In genomic region chr12:107990325-107990724, GRCh38 we compare ENCODE assay signal across 9 cellular contexts.
DNase-seq lines count a peak whose midpoint lies in the region; ATAC-seq and TF ChIP-seq lines count a peak whose summit lies in the region.
"Had no signal": no experiment of that assay in that cellular context is flagged by ENCODE, and none has a peak within 500 bp of the region (broad histone marks: within the 10 kb centered on the region; RNA-seq: fewer than 3 reads in every experiment).

No MANE protein-coding gene starts in this region.

- H3K4me1 ChIP-seq in MM.1S (ENCODE audit: low read length): no peaks in the 10 kb centered on the region

- no peaks in the 10 kb centered on the region for H4K20me1 ChIP-seq in MM.1S (ENCODE audit: insufficient read depth, low read length)

- ATAC-seq in GM21529 (IDR thresholded peaks at IDR 0.05; ENCODE audit: unreplicated experiment) (no peak), HG03039 (IDR thresholded peaks at IDR 0.05; ENCODE audit: unreplicated experiment) (no peak)

- H3K9ac ChIP-seq in MM.1S (ENCODE audit: low read length): no peak overlapping the region

- H3K4me2 ChIP-seq in MM.1S (ENCODE audit: low read depth, low read length): no peak overlapping the region

- no peak overlapping the region for H2AFZ ChIP-seq in MM.1S (ENCODE audit: low read length)

- H3K9me2 ChIP-seq in MM.1S (replicated peaks; ENCODE audit: insufficient read depth, low read length): no peaks in the 10 kb centered on the region

- H3K27ac Mint-ChIP-seq in activated CD4-positive, alpha-beta T cell treated with anti-CD3 and anti-CD28 coated beads, Interleukin-2, amount 10 ng/mL, durations not matched to agents 24 days and 14 days: no peak overlapping the region
- H3K27ac Mint-ChIP-seq: natural killer cell treated with Interleukin-12 subunit alpha and Interleukin-12 subunit beta and Interleukin-15 and Interleukin-18, amount 100 ng/mL, for 72 hours had no signal

- no peaks in the 10 kb centered on the region for H3K79me2 ChIP-seq in MM.1S (ENCODE audit: low read length)

- no peaks in the 10 kb centered on the region for H3K9me3 ChIP-seq in MM.1S (replicated peaks; ENCODE audit: insufficient read depth, low read length)

- H3K27me3 ChIP-seq in GM06990 (replicated peaks; ENCODE audit: control insufficient read depth, insufficient read depth, low read length): no peaks in the 10 kb centered on the region
- no peaks in the 10 kb centered on the region for H3K27me3 ChIP-seq in MM.1S (replicated peaks; ENCODE audit: insufficient read depth, low read length)

- H3K4me3 ChIP-seq in GM06990 (replicated peaks; ENCODE audit: low read depth, low read length) (no peak overlapping the region), MM.1S (ENCODE audit: low read length) (no peak overlapping the region), fibroblast of mammary gland (ENCODE audit: control insufficient read depth, low read depth, low read length) (no peak overlapping the region)

- H3K36me3 ChIP-seq in GM06990 (ENCODE audit: control insufficient read depth, insufficient read depth, low read length): no peaks in the 10 kb centered on the region
- H3K36me3 ChIP-seq in MM.1S (replicated peaks; ENCODE audit: insufficient read depth, low read length): no peaks in the 10 kb centered on the region

- intact Hi-C loops in activated CD4-positive, alpha-beta T cell treated with anti-CD3 and anti-CD28 coated beads, Interleukin-2, amount 10 ng/mL, durations not matched to agents 24 days and 14 days (cut with micrococcal nuclease): no loop called here

- no peaks in the 10 kb centered on the region for H3K4me1 Mint-ChIP-seq in activated CD4-positive, alpha-beta T cell treated with anti-CD3 and anti-CD28 coated beads, Interleukin-2, amount 10 ng/mL, durations not matched to agents 24 days and 14 days

- no peaks in the 10 kb centered on the region for H3K9me3 Mint-ChIP-seq in activated CD4-positive, alpha-beta T cell treated with anti-CD3 and anti-CD28 coated beads, Interleukin-2, amount 10 ng/mL, durations not matched to agents 24 days and 14 days
- H3K9me3 Mint-ChIP-seq: natural killer cell treated with Interleukin-12 subunit alpha and Interleukin-12 subunit beta and Interleukin-15 and Interleukin-18, amount 100 ng/mL, for 72 hours had no signal

- peak; percentile 46 for TF ChIP-seq CTCF in GM06990 (IDR thresholded peaks at IDR 0.05; ENCODE audit: insufficient read depth, low read length, poor library complexity, severe bottlenecking)
- TF ChIP-seq CTCF in MM.1S (IDR thresholded peaks at IDR 0.05; ENCODE audit: low read length): peak; percentile 61
- peak; percentile 21 for TF ChIP-seq CTCF in fibroblast of mammary gland (conservative IDR thresholded peaks at IDR 0.05; ENCODE audit: control insufficient read depth, insufficient read depth, low read depth, low read length)

- no peak overlapping the region for H3K4me3 Mint-ChIP-seq in activated CD4-positive, alpha-beta T cell treated with anti-CD3 and anti-CD28 coated beads, Interleukin-2, amount 10 ng/mL, durations not matched to agents 24 days and 14 days
- H3K4me3 Mint-ChIP-seq: natural killer cell treated with Interleukin-12 subunit alpha and Interleukin-12 subunit beta and Interleukin-15 and Interleukin-18, amount 100 ng/mL, for 72 hours had no signal

- no peak overlapping the region for H3K27ac ChIP-seq in MM.1S (ENCODE audit: low read length)

- DNase-seq in GM06990 (ENCODE audit: extremely low read depth, insufficient read length): no peak
- DNase-seq in MM.1S: peak; percentile 53
- DNase-seq in activated CD4-positive, alpha-beta T cell treated with anti-CD3 and anti-CD28 coated beads, Interleukin-2, amount 10 ng/mL, durations not matched to agents 24 days and 14 days: peak; percentile 59
- DNase-seq in fibroblast of mammary gland (ENCODE audit: low read depth): peak; percentile 22
- peak; percentile 58 for DNase-seq in retina
- no peak for DNase-seq in SKM-1 treated with dmso at 0.1 percent for 144 hours (lab: John Stamatoyannopoulos, UW; ENCODE audit: unreplicated experiment)

- no peaks in the 10 kb centered on the region for H3F3A ChIP-seq in MM.1S (ENCODE audit: insufficient read depth, low read length)

- H3K36me3 Mint-ChIP-seq in activated CD4-positive, alpha-beta T cell treated with anti-CD3 and anti-CD28 coated beads, Interleukin-2, amount 10 ng/mL, durations not matched to agents 24 days and 14 days (ENCODE audit: low read depth): no peaks in the 10 kb centered on the region
- H3K36me3 Mint-ChIP-seq: natural killer cell treated with Interleukin-12 subunit alpha and Interleukin-12 subunit beta and Interleukin-15 and Interleukin-18, amount 100 ng/mL, for 72 hours had no signal

- H3K27me3 Mint-ChIP-seq in activated CD4-positive, alpha-beta T cell treated with anti-CD3 and anti-CD28 coated beads, Interleukin-2, amount 10 ng/mL, durations not matched to agents 24 days and 14 days: peaks cover 12% of the 10 kb centered on the region

Comparison
In these comparisons a context has a peak if more than half of its experiments do, and no peak if none do; other contexts are left out.
1. DNase-seq: peak in MM.1S (single experiment), activated CD4-positive, alpha-beta T cell treated with anti-CD3 and anti-CD28 coated beads, Interleukin-2, amount 10 ng/mL, durations not matched to agents 24 days and 14 days (single experiment), fibroblast of mammary gland (single experiment) and retina (single experiment); none in GM06990 (single experiment) and SKM-1 treated with dmso at 0.1 percent for 144 hours (single experiment).
2. Peak in every context shown above with its lines, with median percentiles within 50 percentile points of each other: CTCF ChIP-seq.